ENCODE assay signal across 8 cellular contexts in genomic region chr7:44574286-44574872, GRCh38. TPM values are rescaled to one million over a fixed set of nuclear protein-coding genes. Genes with fewer than 3 reads are reported as not detected.
DNase-seq lines count a peak whose midpoint lies in the region.

No MANE protein-coding gene starts in this region.

- H3K27ac Mint-ChIP-seq in activated CD4-positive, alpha-beta T cell treated with anti-CD3 and anti-CD28 coated beads, Interleukin-2, amount 10 ng/mL, durations not matched to agents 7 days and 5 days = peak overlapping the region; percentile 92
- H3K27ac Mint-ChIP-seq in activated CD4-positive, alpha-beta memory T cell treated with anti-CD3 and anti-CD28 coated beads for 36 hours = peak overlapping the region; percentile 91

- H3K9ac ChIP-seq in iPS-18a (ENCODE audit: low read length) = peak overlapping the region; percentile 85

- H3K27me3 ChIP-seq in iPS-18a (ENCODE audit: control insufficient read depth, insufficient read depth, low read length) = no peaks in the 10 kb centered on the region

- CTCF ChIA-PET in activated CD4-positive, alpha-beta T cell treated with anti-CD3 and anti-CD28 coated beads, Interleukin-2, amount 10 ng/mL, durations not matched to agents 7 days and 5 days (lab: Charles Lee) = interaction anchor here (0.6 to 2.4 kb wide), 7 partner anchors 8 to 530 kb away, joined by 3 to 14 read pairs (median 3); partner anchors contain the start of gene DBNL
- CTCF ChIA-PET in activated CD4-positive, alpha-beta memory T cell treated with anti-CD3 and anti-CD28 coated beads for 36 hours (lab: Charles Lee) = interaction anchor here (0.5 to 4.5 kb wide), 6 partner anchors 9 to 513 kb away, joined by 3 to 35 read pairs (median 4); partner anchors contain the start of gene H2AZ2

- peak overlapping the region; percentile 85 for H3K4me3 ChIP-seq in iPS-18a (ENCODE audit: low read length)

- intact Hi-C loops in activated CD4-positive, alpha-beta memory T cell treated with anti-CD3 and anti-CD28 coated beads for 36 hours (cut with micrococcal nuclease) = loop anchor here (1.0 kb wide), 2 partner anchors 8 to 311 kb away; partner anchors contain the start of genes PURB and TMED4

- H3K27me3 Mint-ChIP-seq in activated CD4-positive, alpha-beta T cell treated with anti-CD3 and anti-CD28 coated beads, Interleukin-2, amount 10 ng/mL, durations not matched to agents 7 days and 5 days = no peaks in the 10 kb centered on the region
- H3K27me3 Mint-ChIP-seq in activated CD4-positive, alpha-beta memory T cell treated with anti-CD3 and anti-CD28 coated beads for 36 hours = no peaks in the 10 kb centered on the region

- H3K9me3 Mint-ChIP-seq in activated CD4-positive, alpha-beta T cell treated with anti-CD3 and anti-CD28 coated beads, Interleukin-2, amount 10 ng/mL, durations not matched to agents 7 days and 5 days = no peaks in the 10 kb centered on the region
- no peaks in the 10 kb centered on the region for H3K9me3 Mint-ChIP-seq in activated CD4-positive, alpha-beta memory T cell treated with anti-CD3 and anti-CD28 coated beads for 36 hours

- H3K27ac ChIP-seq in iPS-18a (ENCODE audit: low read length) (peak overlapping the region; percentile 42), substantia nigra (ENCODE audit: low read depth, low read length, poor library complexity, severe bottlenecking) (peak overlapping the region; percentile 79)

- no peak for DNase-seq in activated CD4-positive, alpha-beta T cell treated with anti-CD3 and anti-CD28 coated beads, Interleukin-2, amount 10 ng/mL, durations not matched to agents 7 days and 5 days
- DNase-seq in activated CD4-positive, alpha-beta T cell treated with anti-CD3 and anti-CD28 coated beads for 1 hour = no peak
- no peak for DNase-seq in activated CD4-positive, alpha-beta memory T cell treated with anti-CD3 and anti-CD28 coated beads for 36 hours
- DNase-seq in substantia nigra (lab: John Stamatoyannopoulos, UW) (no peak), Ammon's horn (ENCODE audit: low spot score) (no peak), EL (no peak)
- DNase-seq in stimulated activated CD4-positive, alpha-beta T cell treated with anti-CD3 and anti-CD28 coated beads, Interleukin-4, amount 100 ng/mL, for 4 hours = no peak

- peaks cover 7% of the 10 kb centered on the region for H3K4me1 ChIP-seq in iPS-18a (ENCODE audit: control insufficient read depth, low read depth, low read length)

- no peaks in the 10 kb centered on the region for H3K9me3 ChIP-seq in iPS-18a (ENCODE audit: control insufficient read depth, low read depth, low read length)

- peaks cover 43% of the 10 kb centered on the region for H3K4me1 Mint-ChIP-seq in activated CD4-positive, alpha-beta T cell treated with anti-CD3 and anti-CD28 coated beads, Interleukin-2, amount 10 ng/mL, durations not matched to agents 7 days and 5 days
- peaks cover 46% of the 10 kb centered on the region for H3K4me1 Mint-ChIP-seq in activated CD4-positive, alpha-beta memory T cell treated with anti-CD3 and anti-CD28 coated beads for 36 hours (ENCODE audit: low read depth)

- peak overlapping the region; percentile 89 for H3K4me3 Mint-ChIP-seq in activated CD4-positive, alpha-beta T cell treated with anti-CD3 and anti-CD28 coated beads, Interleukin-2, amount 10 ng/mL, durations not matched to agents 7 days and 5 days
- peak overlapping the region; percentile 92 for H3K4me3 Mint-ChIP-seq in activated CD4-positive, alpha-beta memory T cell treated with anti-CD3 and anti-CD28 coated beads for 36 hours

- H3K36me3 ChIP-seq in iPS-18a (ENCODE audit: control insufficient read depth, low read depth, low read length) = peaks cover 49% of the 10 kb centered on the region

- peaks cover 54% of the 10 kb centered on the region for H3K36me3 Mint-ChIP-seq in activated CD4-positive, alpha-beta T cell treated with anti-CD3 and anti-CD28 coated beads, Interleukin-2, amount 10 ng/mL, durations not matched to agents 7 days and 5 days (ENCODE audit: low read depth)
- peaks cover 63% of the 10 kb centered on the region for H3K36me3 Mint-ChIP-seq in activated CD4-positive, alpha-beta memory T cell treated with anti-CD3 and anti-CD28 coated beads for 36 hours

- POLR2A ChIA-PET in activated CD4-positive, alpha-beta T cell treated with anti-CD3 and anti-CD28 coated beads, Interleukin-2, amount 10 ng/mL, durations not matched to agents 7 days and 5 days (lab: Charles Lee) = interaction anchor here (0.6 kb wide), 1 partner anchor 493 kb away, joined by 3 read pairs; no protein-coding TSS in a partner anchor
- POLR2A ChIA-PET in activated CD4-positive, alpha-beta memory T cell treated with anti-CD3 and anti-CD28 coated beads for 36 hours (lab: Charles Lee) = interaction anchor here (0.6 to 2.5 kb wide), 10 partner anchors 7 to 389 kb away, joined by 3 to 23 read pairs (median 6); partner anchors contain the start of genes NUDCD3, OGDH and TMED4

RNA-seq across cellular contexts. Expression of gene DDX56, which starts 0.7 kb away (rescaled TPM):
- total RNA-seq in activated CD4-positive, alpha-beta T cell treated with anti-CD3 and anti-CD28 coated beads, Interleukin-2, amount 10 ng/mL, durations not matched to agents 7 days and 5 days = 10 to 100 TPM; 83.6 to 84.9 TPM
- 10 to 100 TPM; 84.0 to 87.0 TPM for total RNA-seq in activated CD4-positive, alpha-beta memory T cell treated with anti-CD3 and anti-CD28 coated beads for 36 hours

RNA-seq across cellular contexts. Expression of gene TMED4, which starts 7.7 kb away (rescaled TPM):
- total RNA-seq in activated CD4-positive, alpha-beta T cell treated with anti-CD3 and anti-CD28 coated beads, Interleukin-2, amount 10 ng/mL, durations not matched to agents 7 days and 5 days = 10 to 100 TPM; 78.1 to 78.3 TPM
- total RNA-seq in activated CD4-positive, alpha-beta memory T cell treated with anti-CD3 and anti-CD28 coated beads for 36 hours = 10 to 100 TPM; 74.8 to 79.1 TPM

RNA-seq across cellular contexts. Expression of gene OGDH, which starts 32.0 kb away (rescaled TPM):
- 100 to 1,000 TPM; 114 to 121 TPM for total RNA-seq in activated CD4-positive, alpha-beta T cell treated with anti-CD3 and anti-CD28 coated beads, Interleukin-2, amount 10 ng/mL, durations not matched to agents 7 days and 5 days
- 100 to 1,000 TPM; 103 to 105 TPM for total RNA-seq in activated CD4-positive, alpha-beta memory T cell treated with anti-CD3 and anti-CD28 coated beads for 36 hours

RNA-seq across cellular contexts. Expression of gene NPC1L1, which starts 33.2 kb away (rescaled TPM):
- not detected for total RNA-seq in activated CD4-positive, alpha-beta T cell treated with anti-CD3 and anti-CD28 coated beads, Interleukin-2, amount 10 ng/mL, durations not matched to agents 7 days and 5 days
- total RNA-seq in activated CD4-positive, alpha-beta memory T cell treated with anti-CD3 and anti-CD28 coated beads for 36 hours = under 1 TPM in 1 of 2 experiments, not detected in 1; 0.07 TPM
